In the genomic region with DNA sequence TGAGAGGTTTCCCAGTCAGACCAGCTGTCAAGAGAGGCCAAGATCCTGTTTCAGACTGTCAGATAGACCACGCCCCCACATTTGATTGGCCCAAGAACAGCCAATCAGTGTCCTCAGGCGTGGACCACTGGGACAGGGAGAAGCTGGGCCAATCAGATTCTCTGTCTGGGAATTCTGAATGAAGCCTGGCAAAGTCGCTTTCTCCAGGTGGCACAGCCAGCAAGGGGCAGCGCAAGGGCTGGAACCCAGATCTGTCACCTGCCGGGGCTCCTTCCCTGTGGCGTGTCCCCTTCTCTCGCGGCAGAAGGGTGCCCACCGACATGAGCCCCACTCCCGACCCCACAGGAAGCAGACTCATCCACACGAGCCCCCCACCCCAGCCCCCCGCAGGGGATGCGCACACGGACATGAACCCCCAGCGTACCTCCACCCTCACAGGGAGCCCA, we compare ENCODE assay signal across 9 cellular contexts. TPM values are rescaled to one million over a fixed set of nuclear protein-coding genes. Genes with fewer than 3 reads are reported as not detected.
DNase-seq lines count a peak whose midpoint lies in the region; ATAC-seq and TF ChIP-seq lines count a peak whose summit lies in the region.
"Had no signal": no experiment of that assay in that cellular context is flagged by ENCODE, and none has a peak within 500 bp of the region (broad histone marks: within the 10 kb centered on the region; RNA-seq: fewer than 3 reads in every experiment).

No MANE protein-coding gene starts in this region.

- peak; percentile 49 to 51 for ATAC-seq in left cardiac atrium
- ATAC-seq in GM21786 (IDR thresholded peaks at IDR 0.05; ENCODE audit: unreplicated experiment): no peak

- H3K9me3 ChIP-seq in PC-9 (ENCODE audit: insufficient read depth, low read depth) (no peaks in the 10 kb centered on the region), colonic mucosa (no peaks in the 10 kb centered on the region), tibial artery (no peaks in the 10 kb centered on the region)

- no peak overlapping the region for H3K4me2 ChIP-seq in PC-9

- CTCF ChIA-PET in PC-9 (lab: Charles Lee): no interaction called here

- peaks cover 65% of the 10 kb centered on the region for H3K27me3 ChIP-seq in PC-9 (ENCODE audit: insufficient read depth, low read depth)
- H3K27me3 ChIP-seq in colonic mucosa: no peaks in the 10 kb centered on the region
- peaks cover 0 to 55% of the 10 kb centered on the region in 2 donors for H3K27me3 ChIP-seq in tibial artery

- POLR2A ChIA-PET in PC-9 (lab: Charles Lee; ENCODE audit: unreplicated experiment): no interaction called here

- intact Hi-C loops in PC-9 (cut with micrococcal nuclease; ENCODE audit: unreplicated experiment): loop anchor here (10.0 kb wide), 1 partner anchor 227 kb away; no protein-coding TSS in a partner anchor
- intact Hi-C loops in left cardiac atrium (cut with DNase I): no loop called here
- intact Hi-C loops in colonic mucosa (cut with DNase I): no loop called here
- intact Hi-C loops in tibial artery (cut with DNase I; ENCODE audit: low total_unique reads): no loop called here

- H3K4me1 ChIP-seq in PC-9 (replicated peaks; ENCODE audit: insufficient read depth) (no peaks in the 10 kb centered on the region), colonic mucosa (no peaks in the 10 kb centered on the region), tibial artery (no peaks in the 10 kb centered on the region)

- no peak overlapping the region for H3K4me3 ChIP-seq in AG10803 (ENCODE audit: low read length)
- no peak overlapping the region for H3K4me3 ChIP-seq in PC-9
- H3K4me3 ChIP-seq in colonic mucosa: no peak overlapping the region
- H3K4me3 ChIP-seq in tibial artery: no peak overlapping the region

- TF ChIP-seq CTCF in AG10803 (conservative IDR thresholded peaks at IDR 0.05; ENCODE audit: low read length): no peak
- TF ChIP-seq CTCF in PC-9 (conservative IDR thresholded peaks at IDR 0.05): no peak
- TF ChIP-seq CTCF in colonic mucosa (IDR thresholded peaks at IDR 0.05): no peak
- no peak for TF ChIP-seq CTCF in tibial artery (IDR thresholded peaks at IDR 0.05)

- no peaks in the 10 kb centered on the region for H4K20me1 ChIP-seq in PC-9 (ENCODE audit: insufficient read depth)

- H3K27ac Mint-ChIP-seq in immature natural killer cell: no peak overlapping the region

- H3K4me3 Mint-ChIP-seq in immature natural killer cell: no peak overlapping the region

- DNase-seq in AG10803 (ENCODE audit: low read depth) (peak; percentile 25), HT1080 (ENCODE audit: low read depth) (peak; percentile 48), PC-9 (peak; percentile 37 to 44), left cardiac atrium (peak; percentile 36), colonic mucosa (no peak), tibial artery (no peak), immature natural killer cell (no peak)

- no peaks in the 10 kb centered on the region for H3F3A ChIP-seq in PC-9 (ENCODE audit: insufficient read depth, low read depth)

- no peak overlapping the region for H3K9ac ChIP-seq in colonic mucosa (ENCODE audit: low read depth in 2 of 2, low read length in 2 of 2)

- H3K36me3 ChIP-seq in PC-9 (ENCODE audit: low read depth): no peaks in the 10 kb centered on the region
- no peaks in the 10 kb centered on the region for H3K36me3 ChIP-seq in colonic mucosa
- H3K36me3 ChIP-seq in tibial artery: no peaks in the 10 kb centered on the region

- H3K9me2 ChIP-seq in PC-9 (ENCODE audit: insufficient read depth): no peaks in the 10 kb centered on the region

- H3K4me1 Mint-ChIP-seq in immature natural killer cell: no peaks in the 10 kb centered on the region

- H3K36me3 Mint-ChIP-seq in immature natural killer cell: no peaks in the 10 kb centered on the region

- no peaks in the 10 kb centered on the region for H3K79me2 ChIP-seq in PC-9 (ENCODE audit: low read depth)

- BruUV-seq in PC-9 (replicated peaks; lab: Mats Ljungman, UMichigan): no TSS peak

- H3K27me3 Mint-ChIP-seq in immature natural killer cell (ENCODE audit: low read depth in 3 of 3): peaks cover 0 to 4% (median 3%) of the 10 kb centered on the region in 3 donors

- H2AFZ ChIP-seq in PC-9: no peak overlapping the region

- H3K27ac ChIP-seq in PC-9: no peak overlapping the region
- H3K27ac ChIP-seq in colonic mucosa: no peak overlapping the region
- no peak overlapping the region for H3K27ac ChIP-seq in tibial artery
- H3K27ac ChIP-seq: epithelial cell of prostate had no signal

- no peaks in the 10 kb centered on the region for H3K9me3 Mint-ChIP-seq in immature natural killer cell

RNA-seq across cellular contexts. Expression of a gene that starts 6.3 kb away (rescaled TPM):
- 0.05 and 0.30 TPM in 2 replicates for total RNA-seq in HT1080 (2014; rRNA removed; shearing (Covaris generic))
- 0.30 and 0.34 TPM in 2 replicates for polyA plus RNA-seq in HT1080 (2015; cell fraction: cytosol; rRNA removed)
- 0.99 and 1.1 TPM in 2 replicates for polyA plus RNA-seq in HT1080 (2015; cell fraction: nucleus; rRNA removed)
- 9.9 and 11.3 TPM in 2 replicates for total RNA-seq in PC-9 (2021)
- total RNA-seq in left cardiac atrium: 1 to 10 TPM in 1 of 2 donors, under 1 TPM in 1; 0.88 to 1.4 TPM
- total RNA-seq in colonic mucosa: 1 to 10 TPM in 1 of 2 donors, under 1 TPM in 1; 0.66 to 1.3 TPM
- polyA plus RNA-seq in immature natural killer cell: 1 to 10 TPM in 2 of 3 donors, under 1 TPM in 1; 0.08 to 6.8 (median 1.2) TPM

Comparison
In these comparisons a context has a peak if more than half of its experiments do, and no peak if none do; other contexts are left out.
1. DNase-seq: peak in AG10803 (single experiment), HT1080 (single experiment), PC-9 (2 of 2) and left cardiac atrium (single experiment); none in colonic mucosa (single experiment), tibial artery (0 of 2) and immature natural killer cell (0 of 3).